Comparison of ENCODE assay signal across 14 cellular contexts in the genomic region with DNA sequence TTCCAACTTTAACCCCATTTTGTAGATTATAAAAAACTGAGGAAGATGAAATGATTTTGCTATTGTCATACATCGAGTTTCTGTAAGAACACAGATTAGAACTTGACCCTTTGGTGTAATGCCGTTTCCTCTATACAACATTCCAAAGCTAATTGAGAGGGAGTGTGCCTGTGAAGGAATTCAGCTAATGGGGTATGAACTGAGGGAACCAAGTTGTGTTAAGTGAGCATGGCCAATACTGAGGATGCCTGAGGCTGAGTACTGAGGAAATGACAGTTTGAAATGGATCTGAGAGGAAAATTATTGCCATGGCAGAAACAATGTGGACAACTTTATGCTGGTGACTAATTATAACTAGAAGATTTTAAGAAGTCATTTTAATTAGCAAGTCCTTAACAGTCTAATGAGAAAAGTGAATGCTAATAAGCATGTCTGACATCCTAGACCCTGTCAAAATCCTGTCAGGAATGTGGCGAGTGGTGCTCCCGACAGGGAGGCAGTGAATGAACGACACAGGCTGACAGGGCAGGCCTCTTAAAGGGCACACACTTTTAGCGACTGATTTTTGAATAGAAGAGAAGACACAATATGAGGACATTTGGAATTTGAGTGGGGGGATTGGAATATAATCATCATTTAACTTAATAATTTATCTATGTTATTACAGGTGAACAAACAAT.
"Had no signal": no experiment of that assay in that cellular context is flagged by ENCODE, and none has a peak within 500 bp of the region (broad histone marks: within the 10 kb centered on the region; RNA-seq: fewer than 3 reads in every experiment).

No MANE protein-coding gene starts in this region.

- H3K4me1 ChIP-seq: gastrocnemius medialis, heart left ventricle, spleen, upper lobe of left lung had no signal

- H3K27me3 ChIP-seq: gastrocnemius medialis, heart left ventricle, spleen, upper lobe of left lung had no signal

- ATAC-seq: activated naive CD8-positive, alpha-beta T cell treated with anti-CD3 and anti-CD28 coated beads, Interleukin-2, amount 50 U/mL, for 24 hours; gastrocnemius medialis; heart left ventricle; left lobe of liver; natural killer cell treated with Interleukin-12 subunit alpha and Interleukin-12 subunit beta and Interleukin-15 and Interleukin-18, amount 100 ng/mL, for 72 hours; sciatic nerve; stimulated activated naive CD8-positive, alpha-beta T cell treated with anti-CD3 and anti-CD28 coated beads, Interleukin-15, amount 100 ng/mL, for 72 hours; T-helper 17 cell had no signal

- DNase-seq: activated B cell treated with CpG ODN at 0.5 μM for 24 hours; activated CD4-positive, alpha-beta T cell treated with anti-CD3 and anti-CD28 coated beads, Interleukin-2, amount 10 ng/mL, durations not matched to agents 7 days and 5 days; activated CD8-positive, alpha-beta memory T cell treated with anti-CD3 and anti-CD28 coated beads for 24 hours; activated naive CD4-positive, alpha-beta T cell; activated naive CD8-positive, alpha-beta T cell treated with anti-CD3 and anti-CD28 coated beads, Interleukin-2, amount 50 U/mL, for 24 hours; gastrocnemius medialis; heart left ventricle; spleen; stimulated activated naive CD8-positive, alpha-beta T cell treated with anti-CD3 and anti-CD28 coated beads, Interleukin-15, amount 100 ng/mL, for 72 hours; T-helper 17 cell; upper lobe of left lung had no signal

- H3K36me3 ChIP-seq: gastrocnemius medialis, heart left ventricle, spleen, upper lobe of left lung had no signal

- H3K27ac ChIP-seq: gastrocnemius medialis, heart left ventricle, spleen had no signal

- H3K4me3 ChIP-seq: gastrocnemius medialis, heart left ventricle, spleen, upper lobe of left lung had no signal

- H3K9me3 ChIP-seq: gastrocnemius medialis, spleen, upper lobe of left lung had no signal
